ENCODE assay signal across 3 cellular contexts in genomic region chrX:12344954-12345353, GRCh38.
"Had no signal": no experiment of that assay in that cellular context is flagged by ENCODE, and none has a peak within 500 bp of the region (broad histone marks: within the 10 kb centered on the region; RNA-seq: fewer than 3 reads in every experiment).

No MANE protein-coding gene starts in this region.

- DNase-seq: GDM1, GF-D8 had no signal

- H3K4me3 ChIP-seq: GM12878 had no signal
